ENCODE assay signal across 2 cellular contexts in the genomic region with DNA sequence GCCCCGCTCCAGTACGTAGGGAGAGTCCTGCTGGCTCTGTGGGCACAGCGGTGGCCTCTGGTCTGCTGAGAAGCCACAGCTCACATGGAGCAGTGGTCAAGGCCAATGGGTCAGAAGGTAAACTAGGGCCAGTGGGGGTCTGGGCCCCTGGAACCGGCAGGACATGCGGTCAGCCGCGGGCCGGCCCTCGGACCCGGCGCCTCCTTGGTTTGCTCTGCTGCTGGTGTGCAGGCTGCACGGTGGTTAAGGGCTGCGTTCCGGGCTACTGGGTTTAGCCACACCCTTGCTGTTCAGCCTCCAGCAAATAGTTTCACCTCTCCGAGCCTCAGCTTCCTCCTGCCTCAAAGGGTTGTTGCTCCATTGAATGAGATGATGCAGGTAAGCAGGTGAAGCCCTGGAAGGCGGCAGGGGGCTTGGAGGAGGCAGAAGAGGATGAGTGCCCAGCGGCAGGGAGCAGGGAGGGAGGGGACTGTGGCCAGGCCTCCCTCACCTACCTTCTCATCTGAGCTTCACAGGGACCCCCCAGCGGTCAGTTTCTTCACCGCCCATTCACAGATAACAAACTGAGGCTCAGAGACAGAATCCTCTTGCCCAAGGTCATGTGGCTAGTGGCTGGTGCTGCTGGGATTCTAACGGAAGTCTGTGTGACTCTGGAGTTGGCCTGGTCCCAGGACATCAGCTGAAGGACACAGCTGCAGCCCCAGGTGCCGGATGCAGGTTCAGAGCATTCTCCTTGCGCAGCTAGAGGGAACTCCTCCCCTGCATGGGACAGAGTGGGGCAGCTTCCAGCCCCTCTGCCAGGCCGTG.
TF ChIP-seq lines count a peak whose summit lies in the region.

No MANE protein-coding gene starts in this region.

TF ChIP-seq in A549, 52 proteins besides CTCF, POLR2A, EP300 and RAD21:
- TF ChIP-seq, protein P1, sequence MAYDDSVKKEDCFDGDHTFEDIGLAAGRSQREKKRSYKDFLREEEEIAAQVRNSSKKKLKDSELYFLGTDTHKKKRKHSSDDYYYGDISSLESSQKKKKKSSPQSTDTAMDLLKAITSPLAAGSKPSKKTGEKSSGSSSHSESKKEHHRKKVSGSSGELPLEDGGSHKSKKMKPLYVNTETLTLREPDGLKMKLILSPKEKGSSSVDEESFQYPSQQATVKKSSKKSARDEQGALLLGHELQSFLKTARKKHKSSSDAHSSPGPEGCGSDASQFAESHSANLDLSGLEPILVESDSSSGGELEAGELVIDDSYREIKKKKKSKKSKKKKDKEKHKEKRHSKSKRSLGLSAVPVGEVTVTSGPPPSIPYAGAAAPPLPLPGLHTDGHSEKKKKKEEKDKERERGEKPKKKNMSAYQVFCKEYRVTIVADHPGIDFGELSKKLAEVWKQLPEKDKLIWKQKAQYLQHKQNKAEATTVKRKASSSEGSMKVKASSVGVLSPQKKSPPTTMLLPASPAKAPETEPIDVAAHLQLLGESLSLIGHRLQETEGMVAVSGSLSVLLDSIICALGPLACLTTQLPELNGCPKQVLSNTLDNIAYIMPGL (CRISPR knock-in tag; IDR thresholded peaks at IDR 0.05; ENCODE audit: borderline replicate concordance) = no peak
- TF ChIP-seq, protein P2, sequence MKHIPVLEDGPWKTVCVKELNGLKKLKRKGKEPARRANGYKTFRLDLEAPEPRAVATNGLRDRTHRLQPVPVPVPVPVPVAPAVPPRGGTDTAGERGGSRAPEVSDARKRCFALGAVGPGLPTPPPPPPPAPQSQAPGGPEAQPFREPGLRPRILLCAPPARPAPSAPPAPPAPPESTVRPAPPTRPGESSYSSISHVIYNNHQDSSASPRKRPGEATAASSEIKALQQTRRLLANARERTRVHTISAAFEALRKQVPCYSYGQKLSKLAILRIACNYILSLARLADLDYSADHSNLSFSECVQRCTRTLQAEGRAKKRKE (CRISPR knock-in tag; IDR thresholded peaks at IDR 0.05; ENCODE audit: low read depth) = no peak
- TF ChIP-seq NPAS2 (CRISPR knock-in tag; IDR thresholded peaks at IDR 0.05; ENCODE audit: borderline replicate concordance) = no peak
- TF ChIP-seq, protein P3, sequence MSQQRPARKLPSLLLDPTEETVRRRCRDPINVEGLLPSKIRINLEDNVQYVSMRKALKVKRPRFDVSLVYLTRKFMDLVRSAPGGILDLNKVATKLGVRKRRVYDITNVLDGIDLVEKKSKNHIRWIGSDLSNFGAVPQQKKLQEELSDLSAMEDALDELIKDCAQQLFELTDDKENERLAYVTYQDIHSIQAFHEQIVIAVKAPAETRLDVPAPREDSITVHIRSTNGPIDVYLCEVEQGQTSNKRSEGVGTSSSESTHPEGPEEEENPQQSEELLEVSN (IDR thresholded peaks at IDR 0.05; ENCODE audit: borderline replicate concordance, low read depth) = no peak
- no peak for TF ChIP-seq ZSCAN20 (CRISPR knock-in tag; IDR thresholded peaks at IDR 0.05)
- no peak for TF ChIP-seq RFX5 (IDR thresholded peaks at IDR 0.05)
- TF ChIP-seq HEYL (CRISPR knock-in tag; IDR thresholded peaks at IDR 0.05) = no peak
- TF ChIP-seq, protein P4, sequence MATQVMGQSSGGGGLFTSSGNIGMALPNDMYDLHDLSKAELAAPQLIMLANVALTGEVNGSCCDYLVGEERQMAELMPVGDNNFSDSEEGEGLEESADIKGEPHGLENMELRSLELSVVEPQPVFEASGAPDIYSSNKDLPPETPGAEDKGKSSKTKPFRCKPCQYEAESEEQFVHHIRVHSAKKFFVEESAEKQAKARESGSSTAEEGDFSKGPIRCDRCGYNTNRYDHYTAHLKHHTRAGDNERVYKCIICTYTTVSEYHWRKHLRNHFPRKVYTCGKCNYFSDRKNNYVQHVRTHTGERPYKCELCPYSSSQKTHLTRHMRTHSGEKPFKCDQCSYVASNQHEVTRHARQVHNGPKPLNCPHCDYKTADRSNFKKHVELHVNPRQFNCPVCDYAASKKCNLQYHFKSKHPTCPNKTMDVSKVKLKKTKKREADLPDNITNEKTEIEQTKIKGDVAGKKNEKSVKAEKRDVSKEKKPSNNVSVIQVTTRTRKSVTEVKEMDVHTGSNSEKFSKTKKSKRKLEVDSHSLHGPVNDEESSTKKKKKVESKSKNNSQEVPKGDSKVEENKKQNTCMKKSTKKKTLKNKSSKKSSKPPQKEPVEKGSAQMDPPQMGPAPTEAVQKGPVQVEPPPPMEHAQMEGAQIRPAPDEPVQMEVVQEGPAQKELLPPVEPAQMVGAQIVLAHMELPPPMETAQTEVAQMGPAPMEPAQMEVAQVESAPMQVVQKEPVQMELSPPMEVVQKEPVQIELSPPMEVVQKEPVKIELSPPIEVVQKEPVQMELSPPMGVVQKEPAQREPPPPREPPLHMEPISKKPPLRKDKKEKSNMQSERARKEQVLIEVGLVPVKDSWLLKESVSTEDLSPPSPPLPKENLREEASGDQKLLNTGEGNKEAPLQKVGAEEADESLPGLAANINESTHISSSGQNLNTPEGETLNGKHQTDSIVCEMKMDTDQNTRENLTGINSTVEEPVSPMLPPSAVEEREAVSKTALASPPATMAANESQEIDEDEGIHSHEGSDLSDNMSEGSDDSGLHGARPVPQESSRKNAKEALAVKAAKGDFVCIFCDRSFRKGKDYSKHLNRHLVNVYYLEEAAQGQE (IDR thresholded peaks at IDR 0.05) = no peak
- TF ChIP-seq, protein P5, sequence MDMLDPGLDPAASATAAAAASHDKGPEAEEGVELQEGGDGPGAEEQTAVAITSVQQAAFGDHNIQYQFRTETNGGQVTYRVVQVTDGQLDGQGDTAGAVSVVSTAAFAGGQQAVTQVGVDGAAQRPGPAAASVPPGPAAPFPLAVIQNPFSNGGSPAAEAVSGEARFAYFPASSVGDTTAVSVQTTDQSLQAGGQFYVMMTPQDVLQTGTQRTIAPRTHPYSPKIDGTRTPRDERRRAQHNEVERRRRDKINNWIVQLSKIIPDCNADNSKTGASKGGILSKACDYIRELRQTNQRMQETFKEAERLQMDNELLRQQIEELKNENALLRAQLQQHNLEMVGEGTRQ (IDR thresholded peaks at IDR 0.05) = no peak
- TF ChIP-seq RNF2 (IDR thresholded peaks at IDR 0.05; ENCODE audit: borderline replicate concordance, low read depth) = no peak
- no peak for TF ChIP-seq NFE2L2 (conservative IDR thresholded peaks at IDR 0.05; ENCODE audit: low read length)
- no peak for TF ChIP-seq NR3C1 (IDR thresholded peaks at IDR 0.05)
- TF ChIP-seq FOSB (CRISPR knock-in tag; IDR thresholded peaks at IDR 0.05) = no peak
- TF ChIP-seq EHF (CRISPR knock-in tag; IDR thresholded peaks at IDR 0.05) = no peak
- no peak for TF ChIP-seq ZC3H11A (IDR thresholded peaks at IDR 0.05)
- TF ChIP-seq HOXB5 (CRISPR knock-in tag; IDR thresholded peaks at IDR 0.05) = no peak
- no peak for TF ChIP-seq GATA3 (IDR thresholded peaks at IDR 0.05; ENCODE audit: borderline replicate concordance)
TF ChIP-seq in A549: peak in this region for 0.

TF ChIP-seq in H1, 55 proteins besides CTCF, POLR2A, EP300 and RAD21:
- no peak for TF ChIP-seq BACH1 (IDR thresholded peaks at IDR 0.05; ENCODE audit: low read length)
- TF ChIP-seq PHF8 (conservative IDR thresholded peaks at IDR 0.05; ENCODE audit: low read depth, low read length) = no peak
- TF ChIP-seq JUND (IDR thresholded peaks at IDR 0.05; ENCODE audit: low read length) = no peak
- TF ChIP-seq TAF1 (IDR thresholded peaks at IDR 0.05; ENCODE audit: low read depth, low read length) = no peak
- TF ChIP-seq TCF12 (IDR thresholded peaks at IDR 0.05; ENCODE audit: low read depth, low read length) = no peak
- no peak for TF ChIP-seq YY1 (IDR thresholded peaks at IDR 0.05; ENCODE audit: low read depth, low read length)
- no peak for TF ChIP-seq EGR1 (IDR thresholded peaks at IDR 0.05; ENCODE audit: borderline replicate concordance, low read depth, low read length)
- TF ChIP-seq CTBP2 (IDR thresholded peaks at IDR 0.05; ENCODE audit: borderline replicate concordance, insufficient read depth, insufficient read length, low read length) = no peak
- TF ChIP-seq, protein P6, sequence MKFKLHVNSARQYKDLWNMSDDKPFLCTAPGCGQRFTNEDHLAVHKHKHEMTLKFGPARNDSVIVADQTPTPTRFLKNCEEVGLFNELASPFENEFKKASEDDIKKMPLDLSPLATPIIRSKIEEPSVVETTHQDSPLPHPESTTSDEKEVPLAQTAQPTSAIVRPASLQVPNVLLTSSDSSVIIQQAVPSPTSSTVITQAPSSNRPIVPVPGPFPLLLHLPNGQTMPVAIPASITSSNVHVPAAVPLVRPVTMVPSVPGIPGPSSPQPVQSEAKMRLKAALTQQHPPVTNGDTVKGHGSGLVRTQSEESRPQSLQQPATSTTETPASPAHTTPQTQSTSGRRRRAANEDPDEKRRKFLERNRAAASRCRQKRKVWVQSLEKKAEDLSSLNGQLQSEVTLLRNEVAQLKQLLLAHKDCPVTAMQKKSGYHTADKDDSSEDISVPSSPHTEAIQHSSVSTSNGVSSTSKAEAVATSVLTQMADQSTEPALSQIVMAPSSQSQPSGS (IDR thresholded peaks at IDR 0.05; ENCODE audit: low read length) = no peak
- TF ChIP-seq, protein P7, sequence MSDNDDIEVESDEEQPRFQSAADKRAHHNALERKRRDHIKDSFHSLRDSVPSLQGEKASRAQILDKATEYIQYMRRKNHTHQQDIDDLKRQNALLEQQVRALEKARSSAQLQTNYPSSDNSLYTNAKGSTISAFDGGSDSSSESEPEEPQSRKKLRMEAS (IDR thresholded peaks at IDR 0.05) = no peak
- no peak for TF ChIP-seq KDM5A (IDR thresholded peaks at IDR 0.05; ENCODE audit: low read length)
- TF ChIP-seq SIN3A (conservative IDR thresholded peaks at IDR 0.05 in 1 of 2, IDR thresholded peaks at IDR 0.05 in 1 of 2; ENCODE audit: low read depth in 1 of 2, low read length in 2 of 2) = no peak
